In genomic region chr10:80407836-80408197, GRCh38 we compare ENCODE assay signal across 9 cellular contexts. TPM values are rescaled to one million over a fixed set of nuclear protein-coding genes. Genes with fewer than 3 reads are reported as not detected.
A peak's percentile ranks its signal among the peaks of the same experiment; 100 is the strongest.
DNase-seq lines count a peak whose midpoint lies in the region; ATAC-seq and TF ChIP-seq lines count a peak whose summit lies in the region.
"Had no signal": no experiment of that assay in that cellular context is flagged by ENCODE, and none has a peak within 500 bp of the region (broad histone marks: within the 10 kb centered on the region; RNA-seq: fewer than 3 reads in every experiment).

No MANE protein-coding gene starts in this region.

- H3K27me3 ChIP-seq in CD8-positive, alpha-beta memory T cell (ENCODE audit: insufficient read depth, low read length, poor library complexity, severe bottlenecking): no peaks in the 10 kb centered on the region
- no peaks in the 10 kb centered on the region for H3K27me3 ChIP-seq in parathyroid adenoma (ENCODE audit: control insufficient read depth, insufficient read depth, low read length)
- H3K27me3 ChIP-seq in vagina: no peaks in the 10 kb centered on the region

- peaks cover 0 to 2% (median 0%) of the 10 kb centered on the region in 3 donors for H3K36me3 Mint-ChIP-seq in CD8-positive, alpha-beta memory T cell

- H3K4me1 Mint-ChIP-seq in CD8-positive, alpha-beta memory T cell: peaks cover 10 to 22% (median 15%) of the 10 kb centered on the region in 3 donors

- H3K27ac Mint-ChIP-seq in CD8-positive, alpha-beta memory T cell: peak overlapping the region in 7 of 8 donors; percentile 30 to 90 (median 79)

- POLR2A ChIA-PET in CD8-positive, alpha-beta memory T cell (lab: Charles Lee): interaction anchor here (0.6 to 1.2 kb wide), 5 partner anchors 59 to 220 kb away, joined by 3 to 5 read pairs (median 3); no protein-coding TSS in a partner anchor

- peak overlapping the region; percentile 86 for H3K4me2 ChIP-seq in parathyroid adenoma (ENCODE audit: low read length)

- ATAC-seq in GM21515 (IDR thresholded peaks at IDR 0.05; ENCODE audit: unreplicated experiment): peak; percentile 29

- H3K27ac ChIP-seq in CD8-positive, alpha-beta memory T cell (ENCODE audit: low read depth, low read length): no peak overlapping the region
- H3K27ac ChIP-seq in KOPT-K1 (ENCODE audit: low read depth, low read length, poor library complexity, severe bottlenecking): peak overlapping the region; percentile 55
- H3K27ac ChIP-seq in parathyroid adenoma: peak overlapping the region; percentile 80
- H3K27ac ChIP-seq in vagina: peak overlapping the region; percentile 94

- no peaks in the 10 kb centered on the region for H3K9me3 ChIP-seq in CD8-positive, alpha-beta memory T cell (ENCODE audit: low read length)
- H3K9me3 ChIP-seq in KOPT-K1 (ENCODE audit: insufficient read depth, low read length, poor library complexity, severe bottlenecking): no peaks in the 10 kb centered on the region
- no peaks in the 10 kb centered on the region for H3K9me3 ChIP-seq in parathyroid adenoma (ENCODE audit: control insufficient read depth, low read length)
- H3K9me3 ChIP-seq in vagina: no peaks in the 10 kb centered on the region

- no peak for TF ChIP-seq POLR2A in vagina (IDR thresholded peaks at IDR 0.05)

- DNase-seq in CD8-positive, alpha-beta memory T cell: no peak
- DNase-seq in activated T-cell treated with anti-CD3 and anti-CD28 coated beads for 1 hour (ENCODE audit: low read depth): peak; percentile 4
- peak; percentile 24 for DNase-seq in germinal center (ENCODE audit: low spot score)
- DNase-seq in vagina (ENCODE audit: extremely low spot score in 2 of 2): no peak
- DNase-seq in NCI-H2107 treated with DMSO at 0.1 percent for 48 hours (lab: John Stamatoyannopoulos, UW; ENCODE audit: unreplicated experiment): no peak

- peak overlapping the region; percentile 88 to 93 (median 92) for H3K4me3 Mint-ChIP-seq in CD8-positive, alpha-beta memory T cell

- H3K79me2 ChIP-seq in parathyroid adenoma: peaks cover 8% of the 10 kb centered on the region

- peak overlapping the region; percentile 98 for H2AFZ ChIP-seq in parathyroid adenoma

- no peak for TF ChIP-seq CTCF in parathyroid adenoma (IDR thresholded peaks at IDR 0.05)
- TF ChIP-seq CTCF in vagina (IDR thresholded peaks at IDR 0.05): no peak

- intact Hi-C loops in vagina (cut with DNase I): no loop called here

- H3K4me3 ChIP-seq in CD8-positive, alpha-beta memory T cell (ENCODE audit: low read length): peak overlapping the region; percentile 88
- H3K4me3 ChIP-seq in parathyroid adenoma (ENCODE audit: low read depth, low read length): peak overlapping the region; percentile 77
- peak overlapping the region; percentile 73 to 81 for H3K4me3 ChIP-seq in vagina
- H3K4me3 ChIP-seq: K562 had no signal

- CTCF ChIA-PET in CD8-positive, alpha-beta memory T cell (lab: Charles Lee): interaction anchor here (1.0 to 2.0 kb wide), 4 partner anchors 13 to 104 kb away, joined by 3 to 22 read pairs (median 4); no protein-coding TSS in a partner anchor

- peak overlapping the region; percentile 75 for H3K9ac ChIP-seq in parathyroid adenoma

- peaks cover 7% of the 10 kb centered on the region for H3K4me1 ChIP-seq in CD8-positive, alpha-beta memory T cell (ENCODE audit: insufficient read depth, low read length)
- H3K4me1 ChIP-seq in parathyroid adenoma (peaks cover 43% of the 10 kb centered on the region), vagina (peaks cover 53% of the 10 kb centered on the region)

- peaks cover 0 to 1% of the 10 kb centered on the region in 2 donors for H3K27me3 Mint-ChIP-seq in CD8-positive, alpha-beta memory T cell

- H3K9me3 Mint-ChIP-seq in CD8-positive, alpha-beta memory T cell: no peaks in the 10 kb centered on the region

- no peaks in the 10 kb centered on the region for H3K36me3 ChIP-seq in CD8-positive, alpha-beta memory T cell (ENCODE audit: insufficient read depth, low read length)
- H3K36me3 ChIP-seq in KOPT-K1 (ENCODE audit: insufficient read depth, low read length) (no peaks in the 10 kb centered on the region), parathyroid adenoma (ENCODE audit: control insufficient read depth, insufficient read depth, low read length) (no peaks in the 10 kb centered on the region), vagina (no peaks in the 10 kb centered on the region)

RNA-seq across cellular contexts. Expression of gene PRXL2A, which starts 0.5 kb away (rescaled TPM):
- 1 to 10 TPM; 8.1 to 8.3 TPM for total RNA-seq in CD8-positive, alpha-beta memory T cell
- polyA plus RNA-seq in CD8-positive, alpha-beta memory T cell: 9.4 TPM
- total RNA-seq in vagina: 62.4 TPM

RNA-seq across cellular contexts. Expression of gene TSPAN14, which starts 46.3 kb away (rescaled TPM):
- total RNA-seq in CD8-positive, alpha-beta memory T cell: 10 to 100 TPM; 46.1 to 46.8 TPM
- 220 TPM for polyA plus RNA-seq in CD8-positive, alpha-beta memory T cell
- 98.0 TPM for total RNA-seq in vagina

RNA-seq across cellular contexts. Expression of gene DYDC2, which starts 51.2 kb away (rescaled TPM):
- not detected for total RNA-seq in CD8-positive, alpha-beta memory T cell
- not detected for polyA plus RNA-seq in CD8-positive, alpha-beta memory T cell
- total RNA-seq in vagina: not detected

RNA-seq across cellular contexts. Expression of gene DYDC1, which starts 51.3 kb away (rescaled TPM):
- not detected for total RNA-seq in CD8-positive, alpha-beta memory T cell
- not detected for polyA plus RNA-seq in CD8-positive, alpha-beta memory T cell
- total RNA-seq in vagina: not detected
- total RNA-seq: K562 had no signal
- polyA plus RNA-seq: K562 had no signal

Comparison
In these comparisons a context has a peak if more than half of its experiments do, and no peak if none do; other contexts are left out.
1. DNase-seq: peak in activated T-cell treated with anti-CD3 and anti-CD28 coated beads for 1 hour (single experiment) and germinal center (single experiment); none in CD8-positive, alpha-beta memory T cell (0 of 5), vagina (0 of 2) and NCI-H2107 treated with DMSO at 0.1 percent for 48 hours (single experiment).
2. Peak in every context shown above with its lines, with median percentiles within 50 percentile points of each other: H3K4me3 ChIP-seq.